Comparison of ENCODE assay signal across 10 cellular contexts in genomic region chr17:6554871-6555330, GRCh38. TPM values are rescaled to one million over a fixed set of nuclear protein-coding genes. Genes with fewer than 3 reads are reported as not detected.
DNase-seq lines count a peak whose midpoint lies in the region; ATAC-seq and TF ChIP-seq lines count a peak whose summit lies in the region.
"Had no signal": no experiment of that assay in that cellular context is flagged by ENCODE, and none has a peak within 500 bp of the region (broad histone marks: within the 10 kb centered on the region; RNA-seq: fewer than 3 reads in every experiment).

No MANE protein-coding gene starts in this region.

- DNase-seq in WERI-Rb-1: peak; percentile 24
- DNase-seq in iPS DF 6.9 (ENCODE audit: low read depth, low spot score): no peak
- no peak for DNase-seq in mucosa of gallbladder (ENCODE audit: low spot score)
- no peak for DNase-seq in NCI-H1092 treated with DMSO at 0.1 percent for 48 hours (lab: John Stamatoyannopoulos, UW)
- DNase-seq in omental fat pad (ENCODE audit: low spot score): no peak
- DNase-seq: activated T-cell treated with anti-CD3 and anti-CD28 coated beads for 4 hours, OCI-M1 had no signal

- ATAC-seq in HG02759 (IDR thresholded peaks at IDR 0.05; ENCODE audit: unreplicated experiment): no peak
- ATAC-seq in omental fat pad (ENCODE audit: low FRiP score): no peak

- H3K4me1 ChIP-seq in ES-I3 (ENCODE audit: insufficient read depth, low read length) (peaks cover 10% of the 10 kb centered on the region), iPS DF 6.9 (ENCODE audit: control insufficient read depth, insufficient read depth, low read length) (peaks cover 10% of the 10 kb centered on the region; the same call in 1 of the 2 replicates), rectal smooth muscle tissue (ENCODE audit: control insufficient read depth, insufficient read depth, low read length) (peaks cover 5% of the 10 kb centered on the region)

- H3K36me3 ChIP-seq in ES-I3 (ENCODE audit: insufficient read depth, low read length) (no peaks in the 10 kb centered on the region), WERI-Rb-1 (no peaks in the 10 kb centered on the region), iPS DF 6.9 (ENCODE audit: control insufficient read depth, insufficient read depth, low read length) (no peaks in the 10 kb centered on the region), rectal smooth muscle tissue (ENCODE audit: control insufficient read depth, insufficient read depth, low read length) (no peaks in the 10 kb centered on the region)

- TF ChIP-seq CTCF in WERI-Rb-1 (IDR thresholded peaks at IDR 0.05; ENCODE audit: low read depth, low read length): no peak
- TF ChIP-seq CTCF in omental fat pad (IDR thresholded peaks at IDR 0.05): no peak

- no CpG with 5 or more reads among the region's 12 CpGs for WGBS in iPS DF 6.9 (ENCODE audit: insufficient coverage, insufficient read length)

- H3K4me3 ChIP-seq in WERI-Rb-1 (ENCODE audit: low read depth, low read length) (no peak overlapping the region), iPS DF 6.9 (ENCODE audit: low read length) (peak overlapping the region; percentile 73; the same call in 1 of the 2 replicates), rectal smooth muscle tissue (ENCODE audit: low read length) (peak overlapping the region; percentile 56)

- no peaks in the 10 kb centered on the region for H3K9me3 ChIP-seq in ES-I3 (ENCODE audit: control insufficient read depth, insufficient read depth, low read length)
- no peaks in the 10 kb centered on the region for H3K9me3 ChIP-seq in WERI-Rb-1 (ENCODE audit: severe bottlenecking)
- no peaks in the 10 kb centered on the region for H3K9me3 ChIP-seq in iPS DF 6.9 (ENCODE audit: control insufficient read depth, insufficient read depth, low read length)

- H3K27ac ChIP-seq in WERI-Rb-1 (no peak overlapping the region), iPS DF 6.9 (ENCODE audit: low read length) (no peak overlapping the region), rectal smooth muscle tissue (ENCODE audit: low read depth, low read length) (peak overlapping the region; percentile 82)

- H3K27me3 ChIP-seq in WERI-Rb-1 (ENCODE audit: insufficient read depth, low read depth, severe bottlenecking) (peaks cover 9% of the 10 kb centered on the region), iPS DF 6.9 (ENCODE audit: control insufficient read depth, insufficient read depth, low read length) (peaks cover 22% of the 10 kb centered on the region), rectal smooth muscle tissue (ENCODE audit: control insufficient read depth, insufficient read depth, low read length) (peaks cover 3% of the 10 kb centered on the region)

- H3K9ac ChIP-seq in ES-I3 (ENCODE audit: low read depth, low read length): peak overlapping the region; percentile 56; the same call in 1 of the 2 replicates
- no peak overlapping the region for H3K9ac ChIP-seq in rectal smooth muscle tissue (ENCODE audit: low read length)

RNA-seq across cellular contexts. Expression of gene PITPNM3, which starts 1.5 kb away (rescaled TPM):
- total RNA-seq in mucosa of gallbladder (15.2 TPM), omental fat pad (1 to 10 TPM in 3 of 4 donors, under 1 TPM in 1; 0.82 to 3.5 (median 2.5) TPM)
